ENCODE assay signal across 8 cellular contexts in genomic region chr5:71887680-71888079, GRCh38.
DNase-seq lines count a peak whose midpoint lies in the region; ATAC-seq and TF ChIP-seq lines count a peak whose summit lies in the region.

No MANE protein-coding gene starts in this region.

- DNase-seq in BE2C (no peak), NB4 (ENCODE audit: low read depth) (peak; percentile 65), left colon (no peak), MG63 (no peak), NCI-H526 treated with DMSO at 0.1 percent for 48 hours (lab: John Stamatoyannopoulos, UW) (no peak)
- no peak for DNase-seq in activated naive CD8-positive, alpha-beta T cell treated with anti-CD3 and anti-CD28 coated beads, Interleukin-2, amount 50 U/mL, for 24 hours

- H3K4me3 ChIP-seq in BE2C (ENCODE audit: low read depth, low read length) (peak overlapping the region; percentile 33), NB4 (ENCODE audit: low read depth, low read length) (no peak overlapping the region), MG63 (no peak overlapping the region)

- no peak overlapping the region for H3K4me3 Mint-ChIP-seq in activated naive CD8-positive, alpha-beta T cell treated with anti-CD3 and anti-CD28 coated beads, Interleukin-2, amount 50 U/mL, for 24 hours

- H3K27me3 ChIP-seq in BE2C: no peaks in the 10 kb centered on the region
- no peaks in the 10 kb centered on the region for H3K27me3 ChIP-seq in MG63

- intact Hi-C loops in left colon (cut with DNase I, micrococcal nuclease): no loop called here

- peaks cover 3% of the 10 kb centered on the region for H3K4me1 Mint-ChIP-seq in activated naive CD8-positive, alpha-beta T cell treated with anti-CD3 and anti-CD28 coated beads, Interleukin-2, amount 50 U/mL, for 24 hours

- peaks cover 2% of the 10 kb centered on the region for H3K36me3 Mint-ChIP-seq in activated naive CD8-positive, alpha-beta T cell treated with anti-CD3 and anti-CD28 coated beads, Interleukin-2, amount 50 U/mL, for 24 hours (ENCODE audit: low read depth)

- TF ChIP-seq POLR2A in GM18505 (IDR thresholded peaks at IDR 0.05; ENCODE audit: borderline replicate concordance, extremely low read depth, insufficient read depth, insufficient read length): peak; percentile 20
- TF ChIP-seq POLR2A in NB4 (IDR thresholded peaks at IDR 0.05; ENCODE audit: extremely low read depth, insufficient read length): no peak

- H3K9me3 ChIP-seq in BE2C: no peaks in the 10 kb centered on the region
- H3K9me3 ChIP-seq in MG63: peaks cover 3% of the 10 kb centered on the region; the same call in 1 of the 2 replicates

- H3K36me3 ChIP-seq in BE2C (no peaks in the 10 kb centered on the region), MG63 (no peaks in the 10 kb centered on the region)

- H3K27me3 Mint-ChIP-seq in activated naive CD8-positive, alpha-beta T cell treated with anti-CD3 and anti-CD28 coated beads, Interleukin-2, amount 50 U/mL, for 24 hours: peaks cover 19% of the 10 kb centered on the region

- peaks cover 10% of the 10 kb centered on the region for H3K9me3 Mint-ChIP-seq in activated naive CD8-positive, alpha-beta T cell treated with anti-CD3 and anti-CD28 coated beads, Interleukin-2, amount 50 U/mL, for 24 hours

- no peak overlapping the region for H3K27ac Mint-ChIP-seq in activated naive CD8-positive, alpha-beta T cell treated with anti-CD3 and anti-CD28 coated beads, Interleukin-2, amount 50 U/mL, for 24 hours

- no peak for TF ChIP-seq CTCF in BE2C (IDR thresholded peaks at IDR 0.05; ENCODE audit: low read depth, low read length)
- no peak for TF ChIP-seq CTCF in NB4 (IDR thresholded peaks at IDR 0.05; ENCODE audit: low read depth, low read length)

- H3K4me1 ChIP-seq in BE2C: peaks cover 14% of the 10 kb centered on the region

- ATAC-seq in GM18505 (IDR thresholded peaks at IDR 0.05; ENCODE audit: unreplicated experiment) (peak; percentile 87), HG02763 (IDR thresholded peaks at IDR 0.05; ENCODE audit: unreplicated experiment) (peak; percentile 92), left colon (peak; percentile 78)
- ATAC-seq in activated naive CD8-positive, alpha-beta T cell treated with anti-CD3 and anti-CD28 coated beads, Interleukin-2, amount 50 U/mL, for 24 hours: peak; percentile 90
